In genomic region chr6:150236114-150236513, GRCh38 we compare ENCODE assay signal across 22 cellular contexts.
A peak's percentile ranks its signal among the peaks of the same experiment; 100 is the strongest.
DNase-seq lines count a peak whose midpoint lies in the region; ATAC-seq and TF ChIP-seq lines count a peak whose summit lies in the region.
"Had no signal": no experiment of that assay in that cellular context is flagged by ENCODE, and none has a peak within 500 bp of the region (broad histone marks: within the 10 kb centered on the region; RNA-seq: fewer than 3 reads in every experiment).

No MANE protein-coding gene starts in this region.

- ATAC-seq in Right ventricle myocardium inferior = peak; percentile 52
- peak in 6 of 8 donors; percentile 13 to 52 (median 24) for ATAC-seq in heart right ventricle
- ATAC-seq in left colon = no peak
- ATAC-seq in HG03159 (IDR thresholded peaks at IDR 0.05; ENCODE audit: unreplicated experiment) = no peak
- ATAC-seq: HCT116 had no signal

- DNase-seq in Right ventricle myocardium inferior (ENCODE audit: missing footprints) = no peak
- no peak for DNase-seq in cardiac septum (ENCODE audit: low spot score)
- DNase-seq in heart right ventricle = no peak
- no peak for DNase-seq in nephron progenitor cell
- no peak for DNase-seq in left colon
- DNase-seq in NCI-H2171 (lab: John Stamatoyannopoulos, UW) = no peak
- no peak for DNase-seq in osteoblast (ENCODE audit: insufficient read length, low spot score, missing footprints)
- DNase-seq: 8988T, AML-193, DMS53, GDM1, Kasumi-1, NCI-H1417, NCI-H1694 treated with DMSO at 0.1 percent for 48 hours, NCI-H2081 treated with DMSO at 0.1 percent for 48 hours, NCI-H446, NCI-H526, OCI-M1, SHP77 had no signal

- H3K36me3 ChIP-seq in heart right ventricle (no peaks in the 10 kb centered on the region), osteoblast (ENCODE audit: insufficient read depth, low read length) (no peaks in the 10 kb centered on the region)

- peaks cover 34% of the 10 kb centered on the region for H3K27me3 Mint-ChIP-seq in nephron progenitor cell (ENCODE audit: low read depth, poor library complexity)

- H3K27ac ChIP-seq in heart right ventricle (peak overlapping the region in 3 of 10 donors; percentile 8 to 40 (median 34)), osteoblast (ENCODE audit: low read depth, low read length) (no peak overlapping the region)

- H3K4me1 ChIP-seq in heart right ventricle (peaks cover 3 to 36% (median 20%) of the 10 kb centered on the region in 9 donors), osteoblast (ENCODE audit: insufficient read depth, low read length) (peaks cover 16% of the 10 kb centered on the region)

- intact Hi-C loops in Right ventricle myocardium inferior (cut with DNase I) (loop anchor here (5.0 kb wide), 3 partner anchors 59 to 94 kb away; partner anchors contain the start of gene PPP1R14C), cardiac septum (cut with DNase I) (loop anchor here (5.0 kb wide), 1 partner anchor 94 kb away; the partner anchor contains the start of gene PPP1R14C), heart right ventricle (cut with DNase I) (loop anchor here in 3 of 10 donors (5.0 to 10.0 kb wide), 3 partner anchors 59 to 91 kb away; partner anchors contain the start of gene PPP1R14C (in 1 of the 3)), left colon (cut with DNase I, micrococcal nuclease) (no loop called here)

- H3K4me3 Mint-ChIP-seq in nephron progenitor cell = no peak overlapping the region

- peak overlapping the region; percentile 61 for H3K27ac Mint-ChIP-seq in nephron progenitor cell
- H3K27ac Mint-ChIP-seq: CD14-positive monocyte had no signal

- H3K36me3 Mint-ChIP-seq in nephron progenitor cell (ENCODE audit: low read depth) = peaks cover 34% of the 10 kb centered on the region
- H3K36me3 Mint-ChIP-seq: CD14-positive monocyte had no signal

- 54 to 65% methylated on average over 8 of the region's 8 CpGs for WGBS in heart right ventricle, 2 donors

- peaks cover 0 to 4% (median 0%) of the 10 kb centered on the region in 11 donors for H3K9me3 ChIP-seq in heart right ventricle
- H3K9me3 ChIP-seq in osteoblast (ENCODE audit: low read depth, low read length) = no peaks in the 10 kb centered on the region

- H2AFZ ChIP-seq in osteoblast (ENCODE audit: low read length) = no peak overlapping the region

- H3K9me3 Mint-ChIP-seq in nephron progenitor cell = peaks cover 41% of the 10 kb centered on the region

- peaks cover 20% of the 10 kb centered on the region for H3K4me1 Mint-ChIP-seq in nephron progenitor cell

- no peaks in the 10 kb centered on the region for H4K20me1 ChIP-seq in osteoblast (ENCODE audit: insufficient read depth, low read length)

- TF ChIP-seq CTCF in heart right ventricle (IDR thresholded peaks at IDR 0.05) = no peak
- no peak for TF ChIP-seq CTCF in nephron progenitor cell (IDR thresholded peaks at IDR 0.05)
- TF ChIP-seq CTCF in osteoblast (IDR thresholded peaks at IDR 0.05; ENCODE audit: extremely low read depth, low read depth, low read length) = no peak

- H3K27me3 ChIP-seq in heart right ventricle (peaks cover 0 to 13% (median 0%) of the 10 kb centered on the region in 7 donors), osteoblast (ENCODE audit: insufficient read depth, low read length) (no peaks in the 10 kb centered on the region)

- H3K4me3 ChIP-seq in heart right ventricle (no peak overlapping the region), osteoblast (ENCODE audit: insufficient read depth, low read length) (no peak overlapping the region)

- H3K79me2 ChIP-seq in osteoblast (ENCODE audit: insufficient read depth, low read length) = no peaks in the 10 kb centered on the region

- H3K4me2 ChIP-seq in osteoblast (ENCODE audit: insufficient read depth, low read length) = no peak overlapping the region

Comparison
In these comparisons a context has a peak if more than half of its experiments do, and no peak if none do; other contexts are left out.
1. ATAC-seq: peak in Right ventricle myocardium inferior (single experiment) and heart right ventricle (6 of 8); none in left colon (single experiment) and HG03159 (single experiment).
2. intact Hi-C loops: an anchor here in Right ventricle myocardium inferior (5.0 kb wide) and cardiac septum (5.0 kb wide); none called in left colon.